In genomic region chr3:126527455-126528211, GRCh38 we compare ENCODE assay signal across 21 cellular contexts. TPM values are rescaled to one million over a fixed set of nuclear protein-coding genes. Genes with fewer than 3 reads are reported as not detected.
DNase-seq lines count a peak whose midpoint lies in the region; ATAC-seq and TF ChIP-seq lines count a peak whose summit lies in the region.
"Had no signal": no experiment of that assay in that cellular context is flagged by ENCODE, and none has a peak within 500 bp of the region (broad histone marks: within the 10 kb centered on the region; RNA-seq: fewer than 3 reads in every experiment).

No MANE protein-coding gene starts in this region.

- H3K27me3 Mint-ChIP-seq in stimulated activated naive CD8-positive, alpha-beta T cell treated with anti-CD3 and anti-CD28 coated beads, Interleukin-15, amount 100 ng/mL, for 72 hours: peaks cover 33% of the 10 kb centered on the region
- peaks cover 13% of the 10 kb centered on the region for H3K27me3 Mint-ChIP-seq in activated T-helper 17 cell treated with anti-CD3 and anti-CD28 coated beads, Interleukin-2, amount 50 U/mL, for 72 hours

- intact Hi-C loops in right lobe of liver (cut with DNase I): no loop called here

- H3K27ac Mint-ChIP-seq in stimulated activated naive CD8-positive, alpha-beta T cell treated with anti-CD3 and anti-CD28 coated beads, Interleukin-15, amount 100 ng/mL, for 72 hours: peak overlapping the region; percentile 21 to 46
- H3K27ac Mint-ChIP-seq in activated T-helper 17 cell treated with anti-CD3 and anti-CD28 coated beads, Interleukin-2, amount 50 U/mL, for 72 hours: no peak overlapping the region
- H3K27ac Mint-ChIP-seq: activated naive CD4-positive, alpha-beta T cell treated with anti-CD3 and anti-CD28 coated beads, Interleukin-2, amount 50 U/mL, for 24 hours; activated T-cell treated with anti-CD3 and anti-CD28 coated beads, Interleukin-2, amount 50 U/mL, for 24 hours; stimulated activated memory B cell treated with anti-CD40 and anti-IgM and Interleukin-4, amounts not matched to agents 10 μg/mL and 1 μg/mL and 100 μg/mL, for 72 hours; T-cell had no signal

- no peak for ATAC-seq in stimulated activated naive CD8-positive, alpha-beta T cell treated with anti-CD3 and anti-CD28 coated beads, Interleukin-15, amount 100 ng/mL, for 72 hours
- no peak for ATAC-seq in stimulated activated naive CD8-positive, alpha-beta T cell treated with anti-CD3 and anti-CD28 coated beads, Interleukin-15, Interleukin-2, amounts not matched to agents 100 U/mL and 50 U/mL, for 24 hours
- no peak for ATAC-seq in right lobe of liver
- no peak for ATAC-seq in activated T-helper 17 cell treated with anti-CD3 and anti-CD28 coated beads, Interleukin-2, amount 50 U/mL, for 72 hours (replicated peaks)
- ATAC-seq: K562; mucosa of descending colon; stimulated activated memory B cell treated with anti-CD40 and anti-IgM and Interleukin-4, amounts not matched to agents 10 μg/mL and 1 μg/mL and 100 μg/mL, for 72 hours had no signal

- 53% methylated on average over 5 of the region's 6 CpGs for WGBS in right lobe of liver (ENCODE audit: insufficient coverage, low coverage, low lambda C conversion rate, missing lambda C conversion rate)

- H3K9ac ChIP-seq in SK-N-MC (ENCODE audit: insufficient read length): no peak overlapping the region

- H3K36me3 Mint-ChIP-seq in activated T-helper 17 cell treated with anti-CD3 and anti-CD28 coated beads, Interleukin-2, amount 50 U/mL, for 72 hours (ENCODE audit: low read depth): no peaks in the 10 kb centered on the region
- H3K36me3 Mint-ChIP-seq: activated naive CD4-positive, alpha-beta T cell treated with anti-CD3 and anti-CD28 coated beads, Interleukin-2, amount 50 U/mL, for 24 hours; stimulated activated memory B cell treated with anti-CD40 and anti-IgM and Interleukin-4, amounts not matched to agents 10 μg/mL and 1 μg/mL and 100 μg/mL, for 72 hours; T-cell had no signal

- 0 out of 2 replicates have a peak overlapping the region, but pooled peaks have one; percentile 32 for H3K27ac ChIP-seq in SK-N-MC
- H3K27ac ChIP-seq in right lobe of liver: peak overlapping the region in 2 of 3 donors; percentile 81 to 88
- H3K27ac ChIP-seq in SJCRH30: no peak overlapping the region

- H3K4me1 ChIP-seq in right lobe of liver (peaks cover 0 to 53% (median 25%) of the 10 kb centered on the region in 4 donors), SJCRH30 (no peaks in the 10 kb centered on the region)
- H3K4me1 ChIP-seq: HAP-1 had no signal

- H3K27me3 ChIP-seq in right lobe of liver (no peaks in the 10 kb centered on the region), SJCRH30 (peaks cover 3% of the 10 kb centered on the region; the same call in 1 of the 2 replicates)

- no peaks in the 10 kb centered on the region for H3K36me3 ChIP-seq in SK-N-MC (ENCODE audit: insufficient read depth, low read length)
- no peaks in the 10 kb centered on the region for H3K36me3 ChIP-seq in right lobe of liver
- H3K36me3 ChIP-seq in SJCRH30: no peaks in the 10 kb centered on the region
- H3K36me3 ChIP-seq: HAP-1, upper lobe of left lung had no signal

- TF ChIP-seq CTCF in right lobe of liver (IDR thresholded peaks at IDR 0.05): no peak

- no peaks in the 10 kb centered on the region for H3K9me3 ChIP-seq in SK-N-MC (ENCODE audit: low read depth, low read length)
- H3K9me3 ChIP-seq in right lobe of liver: no peaks in the 10 kb centered on the region
- H3K9me3 ChIP-seq in SJCRH30 (replicated peaks): no peaks in the 10 kb centered on the region
- H3K9me3 ChIP-seq: HAP-1, mucosa of descending colon, upper lobe of left lung had no signal

- no peak for TF ChIP-seq POLR2A in right lobe of liver (IDR thresholded peaks at IDR 0.05)

- H3K4me1 Mint-ChIP-seq in stimulated activated naive CD8-positive, alpha-beta T cell treated with anti-CD3 and anti-CD28 coated beads, Interleukin-15, amount 100 ng/mL, for 72 hours: no peaks in the 10 kb centered on the region
- H3K4me1 Mint-ChIP-seq in activated T-helper 17 cell treated with anti-CD3 and anti-CD28 coated beads, Interleukin-2, amount 50 U/mL, for 72 hours: no peaks in the 10 kb centered on the region
- H3K4me1 Mint-ChIP-seq: activated naive CD4-positive, alpha-beta T cell treated with anti-CD3 and anti-CD28 coated beads, Interleukin-2, amount 50 U/mL, for 24 hours; stimulated activated memory B cell treated with anti-CD40 and anti-IgM and Interleukin-4, amounts not matched to agents 10 μg/mL and 1 μg/mL and 100 μg/mL, for 72 hours; T-cell had no signal

- no peak overlapping the region for H3K4me3 ChIP-seq in SK-N-MC
- no peak overlapping the region for H3K4me3 ChIP-seq in right lobe of liver
- no peak overlapping the region for H3K4me3 ChIP-seq in SJCRH30
- H3K4me3 ChIP-seq: HAP-1, K562, mucosa of descending colon, upper lobe of left lung had no signal

- no peak overlapping the region for H3K4me3 Mint-ChIP-seq in stimulated activated naive CD8-positive, alpha-beta T cell treated with anti-CD3 and anti-CD28 coated beads, Interleukin-15, amount 100 ng/mL, for 72 hours
- H3K4me3 Mint-ChIP-seq in activated T-helper 17 cell treated with anti-CD3 and anti-CD28 coated beads, Interleukin-2, amount 50 U/mL, for 72 hours: no peak overlapping the region
- H3K4me3 Mint-ChIP-seq: activated naive CD4-positive, alpha-beta T cell treated with anti-CD3 and anti-CD28 coated beads, Interleukin-2, amount 50 U/mL, for 24 hours; activated T-cell treated with anti-CD3 and anti-CD28 coated beads, Interleukin-2, amount 50 U/mL, for 24 hours; stimulated activated memory B cell treated with anti-CD40 and anti-IgM and Interleukin-4, amounts not matched to agents 10 μg/mL and 1 μg/mL and 100 μg/mL, for 72 hours; T-cell had no signal

- H3K9me3 Mint-ChIP-seq in stimulated activated naive CD8-positive, alpha-beta T cell treated with anti-CD3 and anti-CD28 coated beads, Interleukin-15, amount 100 ng/mL, for 72 hours: no peaks in the 10 kb centered on the region
- no peaks in the 10 kb centered on the region for H3K9me3 Mint-ChIP-seq in activated T-helper 17 cell treated with anti-CD3 and anti-CD28 coated beads, Interleukin-2, amount 50 U/mL, for 72 hours
- H3K9me3 Mint-ChIP-seq: activated naive CD4-positive, alpha-beta T cell treated with anti-CD3 and anti-CD28 coated beads, Interleukin-2, amount 50 U/mL, for 24 hours; activated T-cell treated with anti-CD3 and anti-CD28 coated beads, Interleukin-2, amount 50 U/mL, for 24 hours; stimulated activated memory B cell treated with anti-CD40 and anti-IgM and Interleukin-4, amounts not matched to agents 10 μg/mL and 1 μg/mL and 100 μg/mL, for 72 hours; T-cell had no signal

- DNase-seq in stimulated activated naive CD8-positive, alpha-beta T cell treated with anti-CD3 and anti-CD28 coated beads, Interleukin-15, amount 100 ng/mL, for 72 hours: no peak
- no peak for DNase-seq in stimulated activated naive CD8-positive, alpha-beta T cell treated with anti-CD3 and anti-CD28 coated beads, Interleukin-15, Interleukin-2, amounts not matched to agents 100 U/mL and 50 U/mL, for 24 hours
- DNase-seq in SK-N-MC (ENCODE audit: low read depth, low spot score) (no peak), right lobe of liver (peak in 2 of 3 donors; percentile 12 to 34), NCI-H510A (lab: John Stamatoyannopoulos, UW) (no peak), SJCRH30 (no peak)
- no peak for DNase-seq in activated CD8-positive, alpha-beta memory T cell treated with anti-CD3 and anti-CD28 coated beads for 24 hours
- DNase-seq: activated CD4-positive, alpha-beta T cell treated with anti-CD3 and anti-CD28 coated beads, Interleukin-2, amount 50 U/mL, for 48 hours; activated T-cell treated with anti-CD3 and anti-CD28 coated beads, Interleukin-2, amount 50 U/mL, for 24 hours; EL; NCI-H1105 treated with DMSO at 0.1 percent for 48 hours; retina; stimulated activated CD4-positive, alpha-beta T cell treated with anti-CD3 and anti-CD28 coated beads, Interleukin-15, amount 100 ng/mL, for 24 hours; T-cell; upper lobe of left lung had no signal

RNA-seq across cellular contexts. Expression of gene CHST13, which starts 3.7 kb away (rescaled TPM):
- 10 to 100 TPM; 23.5 to 48.9 (median 28.2) TPM for total RNA-seq in right lobe of liver
- not detected for total RNA-seq in activated T-helper 17 cell treated with anti-CD3 and anti-CD28 coated beads, Interleukin-2, amount 50 U/mL, for 72 hours
- total RNA-seq in SJCRH30 (2014; rRNA removed; shearing (Covaris generic)): not detected in 2 replicates
- total RNA-seq: K562 had no signal

RNA-seq across cellular contexts. Expression of gene UROC1, which starts 10.1 kb away (rescaled TPM):
- total RNA-seq in right lobe of liver: 100 to 1,000 TPM in 1 of 6 experiments, 10 to 100 TPM in 5; 15.1 to 101 (median 55.8) TPM
- total RNA-seq in activated T-helper 17 cell treated with anti-CD3 and anti-CD28 coated beads, Interleukin-2, amount 50 U/mL, for 72 hours: not detected
- total RNA-seq in SJCRH30 (2014; rRNA removed; shearing (Covaris generic)): not detected in 2 replicates
- total RNA-seq: K562, mucosa of descending colon, upper lobe of left lung had no signal

RNA-seq across cellular contexts. Expression of gene C3orf22, which starts 31.1 kb away (rescaled TPM):
- total RNA-seq in right lobe of liver: not detected
- not detected for total RNA-seq in activated T-helper 17 cell treated with anti-CD3 and anti-CD28 coated beads, Interleukin-2, amount 50 U/mL, for 72 hours
- total RNA-seq in SJCRH30 (2014; rRNA removed; shearing (Covaris generic)): not detected in 2 replicates
- total RNA-seq: K562, mucosa of descending colon, T-cell, upper lobe of left lung had no signal

RNA-seq across cellular contexts. Expression of gene ZXDC, which starts 51.9 kb away (rescaled TPM):
- total RNA-seq in right lobe of liver: 10 to 100 TPM; 16.4 to 30.2 (median 24.0) TPM
- 10 to 100 TPM; 26.5 to 27.0 TPM for total RNA-seq in activated T-helper 17 cell treated with anti-CD3 and anti-CD28 coated beads, Interleukin-2, amount 50 U/mL, for 72 hours
- 15.9 and 17.2 TPM in 2 replicates for total RNA-seq in SJCRH30 (2014; rRNA removed; shearing (Covaris generic))

Comparison
In these comparisons a context has a peak if more than half of its experiments do, and no peak if none do; other contexts are left out.
1. DNase-seq: peak in right lobe of liver (2 of 3); none in stimulated activated naive CD8-positive, alpha-beta T cell treated with anti-CD3 and anti-CD28 coated beads, Interleukin-15, amount 100 ng/mL, for 72 hours (0 of 2), stimulated activated naive CD8-positive, alpha-beta T cell treated with anti-CD3 and anti-CD28 coated beads, Interleukin-15, Interleukin-2, amounts not matched to agents 100 U/mL and 50 U/mL, for 24 hours (single experiment), SK-N-MC (single experiment), NCI-H510A (single experiment), SJCRH30 (0 of 2) and activated CD8-positive, alpha-beta memory T cell treated with anti-CD3 and anti-CD28 coated beads for 24 hours (single experiment).
2. RNA of gene CHST13, which starts 3.7 kb away (total RNA-seq): 23.5 to 48.9 TPM in right lobe of liver; not detected in activated T-helper 17 cell treated with anti-CD3 and anti-CD28 coated beads, Interleukin-2, amount 50 U/mL, for 72 hours and not detected in SJCRH30; every median in the first group is over 10 times any median in the second.
3. RNA of gene UROC1, which starts 10.1 kb away (total RNA-seq): 15.1 to 101 TPM in right lobe of liver; not detected in activated T-helper 17 cell treated with anti-CD3 and anti-CD28 coated beads, Interleukin-2, amount 50 U/mL, for 72 hours and not detected in SJCRH30; every median in the first group is over 10 times any median in the second.